Comparison of ENCODE assay signal across 22 cellular contexts in genomic region chr4:4842476-4843441, GRCh38. TPM values are rescaled to one million over a fixed set of nuclear protein-coding genes. Genes with fewer than 3 reads are reported as not detected.
DNase-seq lines count a peak whose midpoint lies in the region; ATAC-seq and TF ChIP-seq lines count a peak whose summit lies in the region.
"Had no signal": no experiment of that assay in that cellular context is flagged by ENCODE, and none has a peak within 500 bp of the region (broad histone marks: within the 10 kb centered on the region; RNA-seq: fewer than 3 reads in every experiment).

No MANE protein-coding gene starts in this region.

- H3K36me3 ChIP-seq in upper lobe of right lung = no peaks in the 10 kb centered on the region
- H3K36me3 ChIP-seq: BLaER1 had no signal

- no peaks in the 10 kb centered on the region for H3K36me3 Mint-ChIP-seq in activated T-helper 17 cell treated with anti-CD3 and anti-CD28 coated beads, Interleukin-2, amount 50 U/mL, for 72 hours (ENCODE audit: low read depth)
- no peaks in the 10 kb centered on the region for H3K36me3 Mint-ChIP-seq in natural killer cell
- no peaks in the 10 kb centered on the region for H3K36me3 Mint-ChIP-seq in activated T-cell treated with anti-CD3 and anti-CD28 coated beads, Interleukin-2, amount 50 U/mL, for 4 hours (ENCODE audit: insufficient read depth)
- H3K36me3 Mint-ChIP-seq: CD4-positive, alpha-beta memory T cell had no signal

- H3K27me3 Mint-ChIP-seq in stimulated activated naive CD8-positive, alpha-beta T cell treated with anti-CD3 and anti-CD28 coated beads, Interleukin-15, amount 100 ng/mL, for 72 hours = peaks cover 80% of the 10 kb centered on the region
- H3K27me3 Mint-ChIP-seq in activated T-helper 17 cell treated with anti-CD3 and anti-CD28 coated beads, Interleukin-2, amount 50 U/mL, for 72 hours = peaks cover 20% of the 10 kb centered on the region
- H3K27me3 Mint-ChIP-seq in natural killer cell (ENCODE audit: low read depth in 2 of 2) = peaks cover 17 to 26% of the 10 kb centered on the region in 2 donors
- peaks cover 19% of the 10 kb centered on the region for H3K27me3 Mint-ChIP-seq in activated T-cell treated with anti-CD3 and anti-CD28 coated beads, Interleukin-2, amount 50 U/mL, for 4 hours (ENCODE audit: low read depth)

- H3K27me3 ChIP-seq in upper lobe of right lung = peaks cover 29% of the 10 kb centered on the region
- H3K27me3 ChIP-seq: BLaER1 had no signal

- H3K4me3 Mint-ChIP-seq in stimulated activated naive CD8-positive, alpha-beta T cell treated with anti-CD3 and anti-CD28 coated beads, Interleukin-15, amount 100 ng/mL, for 72 hours = no peak overlapping the region
- peak overlapping the region; percentile 29 for H3K4me3 Mint-ChIP-seq in activated T-helper 17 cell treated with anti-CD3 and anti-CD28 coated beads, Interleukin-2, amount 50 U/mL, for 72 hours
- H3K4me3 Mint-ChIP-seq in natural killer cell = no peak overlapping the region
- H3K4me3 Mint-ChIP-seq in activated T-cell treated with anti-CD3 and anti-CD28 coated beads, Interleukin-2, amount 50 U/mL, for 4 hours = no peak overlapping the region
- H3K4me3 Mint-ChIP-seq: H9 had no signal

- peaks cover 6% of the 10 kb centered on the region for H3K4me1 Mint-ChIP-seq in stimulated activated naive CD8-positive, alpha-beta T cell treated with anti-CD3 and anti-CD28 coated beads, Interleukin-15, amount 100 ng/mL, for 72 hours
- H3K4me1 Mint-ChIP-seq in activated T-helper 17 cell treated with anti-CD3 and anti-CD28 coated beads, Interleukin-2, amount 50 U/mL, for 72 hours = peaks cover 5% of the 10 kb centered on the region
- peaks cover 6 to 10% of the 10 kb centered on the region in 2 donors for H3K4me1 Mint-ChIP-seq in natural killer cell
- H3K4me1 Mint-ChIP-seq in activated T-cell treated with anti-CD3 and anti-CD28 coated beads, Interleukin-2, amount 50 U/mL, for 4 hours (ENCODE audit: low read depth) = no peaks in the 10 kb centered on the region

- peak overlapping the region in 1 of 2 donors; percentile 77 for H3K27ac Mint-ChIP-seq in stimulated activated naive CD8-positive, alpha-beta T cell treated with anti-CD3 and anti-CD28 coated beads, Interleukin-15, amount 100 ng/mL, for 72 hours
- no peak overlapping the region for H3K27ac Mint-ChIP-seq in activated T-helper 17 cell treated with anti-CD3 and anti-CD28 coated beads, Interleukin-2, amount 50 U/mL, for 72 hours
- no peak overlapping the region for H3K27ac Mint-ChIP-seq in natural killer cell
- H3K27ac Mint-ChIP-seq: H9 had no signal

- H3K4me1 ChIP-seq in upper lobe of right lung = no peaks in the 10 kb centered on the region
- H3K4me1 ChIP-seq: Caco-2 had no signal

- peak; percentile 83 for ATAC-seq in stimulated activated naive CD8-positive, alpha-beta T cell treated with anti-CD3 and anti-CD28 coated beads, Interleukin-15, amount 100 ng/mL, for 72 hours
- no peak for ATAC-seq in stimulated activated naive CD8-positive, alpha-beta T cell treated with anti-CD3 and anti-CD28 coated beads, Interleukin-15, Interleukin-2, amounts not matched to agents 100 U/mL and 50 U/mL, for 24 hours
- peak; percentile 88 for ATAC-seq in activated T-helper 17 cell treated with anti-CD3 and anti-CD28 coated beads, Interleukin-2, amount 50 U/mL, for 72 hours (replicated peaks)
- ATAC-seq in natural killer cell = peak; percentile 12 to 68 (median 40)
- ATAC-seq in upper lobe of right lung = no peak
- ATAC-seq in activated T-cell treated with anti-CD3 and anti-CD28 coated beads, Interleukin-2, amount 50 U/mL, for 4 hours = no peak
- ATAC-seq: Panc1 had no signal

- no peak for TF ChIP-seq CTCF in natural killer cell (IDR thresholded peaks at IDR 0.05)
- TF ChIP-seq CTCF in upper lobe of right lung (IDR thresholded peaks at IDR 0.05) = no peak

- H3K27ac ChIP-seq in upper lobe of right lung = no peak overlapping the region
- H3K27ac ChIP-seq: BLaER1, KMS-11 had no signal

- no peak for DNase-seq in stimulated activated naive CD8-positive, alpha-beta T cell treated with anti-CD3 and anti-CD28 coated beads, Interleukin-15, amount 100 ng/mL, for 72 hours
- no peak for DNase-seq in stimulated activated naive CD8-positive, alpha-beta T cell treated with anti-CD3 and anti-CD28 coated beads, Interleukin-15, Interleukin-2, amounts not matched to agents 100 U/mL and 50 U/mL, for 24 hours
- DNase-seq in natural killer cell = no peak
- DNase-seq in upper lobe of right lung = peak; percentile 36
- DNase-seq in cortex of kidney (lab: John Stamatoyannopoulos, UW) = no peak
- no peak for DNase-seq in activated T-cell treated with anti-CD3 and anti-CD28 coated beads, Interleukin-2, amount 50 U/mL, for 4 hours
- no peak for DNase-seq in hippocampal formation (lab: John Stamatoyannopoulos, UW)
- DNase-seq: Caco-2, DMS 273 treated with DMSO at 0.1 percent for 48 hours, DMS79 treated with DMSO at 0.1 percent for 48 hours, H9, NCI-H1092 treated with DMSO at 0.1 percent for 48 hours, NCI-H146, NCI-H2029 treated with DMSO at 0.1 percent for 48 hours, NCI-H226, NCI-H510A treated with DMSO at 0.1 percent for 48 hours, NCI-H748 treated with DMSO at 0.1 percent for 48 hours had no signal

- H3K9me3 ChIP-seq in upper lobe of right lung = no peaks in the 10 kb centered on the region
- H3K9me3 ChIP-seq: BLaER1, Caco-2 had no signal

- no peak overlapping the region for H3K4me3 ChIP-seq in upper lobe of right lung
- H3K4me3 ChIP-seq: BLaER1 had no signal

- no peaks in the 10 kb centered on the region for H3K9me3 Mint-ChIP-seq in stimulated activated naive CD8-positive, alpha-beta T cell treated with anti-CD3 and anti-CD28 coated beads, Interleukin-15, amount 100 ng/mL, for 72 hours
- no peaks in the 10 kb centered on the region for H3K9me3 Mint-ChIP-seq in activated T-helper 17 cell treated with anti-CD3 and anti-CD28 coated beads, Interleukin-2, amount 50 U/mL, for 72 hours
- no peaks in the 10 kb centered on the region for H3K9me3 Mint-ChIP-seq in natural killer cell
- H3K9me3 Mint-ChIP-seq in activated T-cell treated with anti-CD3 and anti-CD28 coated beads, Interleukin-2, amount 50 U/mL, for 4 hours = no peaks in the 10 kb centered on the region
- H3K9me3 Mint-ChIP-seq: H9 had no signal

- intact Hi-C loops in natural killer cell (cut with micrococcal nuclease) = no loop called here
- intact Hi-C loops in upper lobe of right lung (cut with DNase I) = no loop called here

RNA-seq across cellular contexts. Expression of gene MSX1, which starts 16.7 kb away (rescaled TPM):
- not detected for total RNA-seq in activated T-helper 17 cell treated with anti-CD3 and anti-CD28 coated beads, Interleukin-2, amount 50 U/mL, for 72 hours
- total RNA-seq in natural killer cell = not detected
- total RNA-seq in upper lobe of right lung = 2.5 TPM
- under 1 TPM in 1 of 3 donors, not detected in 2; 0.14 TPM for total RNA-seq in activated T-cell treated with anti-CD3 and anti-CD28 coated beads, Interleukin-2, amount 50 U/mL, for 4 hours
- total RNA-seq: CD4-positive, alpha-beta memory T cell; H9 had no signal

Comparison
In these comparisons a context has a peak if more than half of its experiments do, and no peak if none do; other contexts are left out.
1. ATAC-seq: peak in stimulated activated naive CD8-positive, alpha-beta T cell treated with anti-CD3 and anti-CD28 coated beads, Interleukin-15, amount 100 ng/mL, for 72 hours (single experiment), activated T-helper 17 cell treated with anti-CD3 and anti-CD28 coated beads, Interleukin-2, amount 50 U/mL, for 72 hours (single experiment) and natural killer cell (3 of 3); none in stimulated activated naive CD8-positive, alpha-beta T cell treated with anti-CD3 and anti-CD28 coated beads, Interleukin-15, Interleukin-2, amounts not matched to agents 100 U/mL and 50 U/mL, for 24 hours (single experiment), upper lobe of right lung (single experiment) and activated T-cell treated with anti-CD3 and anti-CD28 coated beads, Interleukin-2, amount 50 U/mL, for 4 hours (0 of 2).